ENCODE assay signal across 8 cellular contexts in genomic region chr12:101697930-101698781, GRCh38. TPM values are rescaled to one million over a fixed set of nuclear protein-coding genes. Genes with fewer than 3 reads are reported as not detected.
A peak's percentile ranks its signal among the peaks of the same experiment; 100 is the strongest.
DNase-seq lines count a peak whose midpoint lies in the region; ATAC-seq, FAIRE-seq and TF ChIP-seq lines count a peak whose summit lies in the region.

No MANE protein-coding gene starts in this region.

- peak overlapping the region; percentile 84 for H3K4me3 Mint-ChIP-seq in chondrocyte (ENCODE audit: unreplicated experiment)

- H3K4me3 ChIP-seq in kidney (ENCODE audit: low read length in 2 of 2) (peak overlapping the region; percentile 64 to 83), skin epidermis (peak overlapping the region; percentile 53 to 88 (median 81))

- TF ChIP-seq CTCF in chondrocyte (IDR thresholded peaks at IDR 0.05), result no peak
- TF ChIP-seq CTCF in kidney (IDR thresholded peaks at IDR 0.05; ENCODE audit: borderline replicate concordance, extremely low read depth, insufficient read depth), result no peak

- H3K27me3 Mint-ChIP-seq in chondrocyte (ENCODE audit: low read depth), result no peaks in the 10 kb centered on the region

- H3K4me1 ChIP-seq in kidney (ENCODE audit: control insufficient read depth in 1 of 2, insufficient read depth in 1 of 2, low read depth in 1 of 2, low read length in 2 of 2), result peaks cover 3 to 11% of the 10 kb centered on the region in 2 donors

- no peaks in the 10 kb centered on the region for H3K36me3 Mint-ChIP-seq in chondrocyte (ENCODE audit: low read depth)

- DNase-seq in GF-D8 (lab: John Stamatoyannopoulos, UW), result peak; percentile 82
- peak; percentile 45 for DNase-seq in SW480 (ENCODE audit: low spot score)
- DNase-seq in chondrocyte (ENCODE audit: low spot score), result no peak
- peak; percentile 84 for DNase-seq in kidney
- no peak for DNase-seq in NK-92 (lab: John Stamatoyannopoulos, UW; ENCODE audit: unreplicated experiment)

- peak overlapping the region; percentile 79 to 87 for H3K9ac ChIP-seq in kidney (ENCODE audit: low read length in 2 of 2)

- H3K27ac Mint-ChIP-seq in chondrocyte (ENCODE audit: unreplicated experiment), result peak overlapping the region; percentile 69

- no peaks in the 10 kb centered on the region for H3K9me3 Mint-ChIP-seq in chondrocyte (ENCODE audit: low read depth)

- peaks cover 36% of the 10 kb centered on the region for H3K4me1 Mint-ChIP-seq in chondrocyte (ENCODE audit: low read depth)

- H3K27ac ChIP-seq in kidney (ENCODE audit: low read depth in 2 of 2, low read length in 2 of 2), result peak overlapping the region; percentile 88 to 94
- H3K27ac ChIP-seq in skin epidermis, result peak overlapping the region; percentile 8 to 94 (median 83)

- no peak for FAIRE-seq in kidney (lab: Jason Lieb, UNC)

- no peaks in the 10 kb centered on the region for H3K9me3 ChIP-seq in kidney (ENCODE audit: control insufficient read depth in 1 of 2, low read length in 2 of 2)

- intact Hi-C loops in kidney (cut with DNase I), result no loop called here

- ATAC-seq in GM21381 (IDR thresholded peaks at IDR 0.05; ENCODE audit: unreplicated experiment) (peak; percentile 32), HG03571 (IDR thresholded peaks at IDR 0.05; ENCODE audit: unreplicated experiment) (peak; percentile 30)

- no peaks in the 10 kb centered on the region for H3K36me3 ChIP-seq in kidney (ENCODE audit: control insufficient read depth in 1 of 2, insufficient read depth in 2 of 2, low read length in 2 of 2)

RNA-seq across cellular contexts. Expression of gene CHPT1, which starts 0.7 kb away (rescaled TPM):
- total RNA-seq in chondrocyte, result 32.1 to 36.3 TPM (median 34.1 TPM) in 3 replicates
- 32.1 TPM for total RNA-seq in kidney
- 65.5 TPM for polyA plus RNA-seq in kidney (ENCODE audit: insufficient read depth, low read depth, low replicate concordance)

RNA-seq across cellular contexts. Expression of gene SYCP3, which starts 41.1 kb away (rescaled TPM):
- 0.05 TPM in 1 of 3 replicates, not detected in the others for total RNA-seq in chondrocyte
- total RNA-seq in kidney, result 0.25 TPM
- 0.54 TPM for polyA plus RNA-seq in kidney (ENCODE audit: insufficient read depth, low read depth, low replicate concordance)

Comparison
In these comparisons a context has a peak if more than half of its experiments do, and no peak if none do; other contexts are left out.
1. DNase-seq: peak in GF-D8 (single experiment), SW480 (single experiment) and kidney (single experiment); none in chondrocyte (single experiment) and NK-92 (single experiment).